Comparison of ENCODE assay signal across 23 cellular contexts in genomic region chr1:191142748-191143147, GRCh38.
A peak's percentile ranks its signal among the peaks of the same experiment; 100 is the strongest.
DNase-seq lines count a peak whose midpoint lies in the region; ATAC-seq and TF ChIP-seq lines count a peak whose summit lies in the region.
"Had no signal": no experiment of that assay in that cellular context is flagged by ENCODE, and none has a peak within 500 bp of the region (broad histone marks: within the 10 kb centered on the region; RNA-seq: fewer than 3 reads in every experiment).

No MANE protein-coding gene starts in this region.

- H3K27me3 Mint-ChIP-seq in GM23338 (ENCODE audit: insufficient read depth, low read depth, poor library complexity) (no peaks in the 10 kb centered on the region), T-cell (no peaks in the 10 kb centered on the region)
- H3K27me3 Mint-ChIP-seq: CD4-positive, alpha-beta T cell; CD8-positive, alpha-beta memory T cell had no signal

- H3K4me3 Mint-ChIP-seq in GM23338 (no peak overlapping the region), T-cell (no peak overlapping the region)
- H3K4me3 Mint-ChIP-seq: CD14-positive monocyte; CD4-positive, alpha-beta T cell; CD8-positive, alpha-beta memory T cell; HFFc6 had no signal

- DNase-seq in DND-41: no peak
- no peak for DNase-seq in GM23338 (ENCODE audit: low spot score)
- no peak for DNase-seq in PC-9
- no peak for DNase-seq in prostate gland (ENCODE audit: low spot score)
- DNase-seq in T-cell: no peak
- no peak for DNase-seq in NOMO-1 (lab: John Stamatoyannopoulos, UW; ENCODE audit: unreplicated experiment in 2 of 2)
- DNase-seq: 8988T; ACHN; AML-193; BE2C; CD4-positive, alpha-beta T cell; CD8-positive, alpha-beta memory T cell; DMS53; DMS79 treated with DMSO at 0.1 percent for 48 hours; GDM1; GM23248; HFFc6 had no signal

- no peaks in the 10 kb centered on the region for H3K4me1 ChIP-seq in DND-41 (ENCODE audit: insufficient read depth, low read length)
- peaks cover 8% of the 10 kb centered on the region; the same call in 1 of the 2 replicates for H3K4me1 ChIP-seq in GM23338 (ENCODE audit: insufficient read depth)
- H3K4me1 ChIP-seq in PC-9 (replicated peaks; ENCODE audit: insufficient read depth): no peaks in the 10 kb centered on the region
- H3K4me1 ChIP-seq in prostate gland (replicated peaks): no peaks in the 10 kb centered on the region
- H3K4me1 ChIP-seq: A549; BE2C; BLaER1 treated with 17β-estradiol and CSF1 and Interleukin-3, amounts not matched to agents 10 nM and 100 nM; HAP-1 had no signal

- TF ChIP-seq CTCF in DND-41 (IDR thresholded peaks at IDR 0.05; ENCODE audit: borderline replicate concordance, extremely low read depth, low read length, poor library complexity, severe bottlenecking): no peak
- no peak for TF ChIP-seq CTCF in GM23338 (conservative IDR thresholded peaks at IDR 0.05; ENCODE audit: low read depth in 2 of 2)
- no peak for TF ChIP-seq CTCF in PC-9 (conservative IDR thresholded peaks at IDR 0.05)
- no peak for TF ChIP-seq CTCF in prostate gland (IDR thresholded peaks at IDR 0.05)

- no peak for ATAC-seq in DND-41 (ENCODE audit: insufficient read depth, low read depth)
- ATAC-seq in GM23338: no peak
- no peak for ATAC-seq in T-cell (replicated peaks in 1 of 4)
- ATAC-seq in GM18861 (IDR thresholded peaks at IDR 0.05; ENCODE audit: unreplicated experiment): no peak
- ATAC-seq: A549, GM12878 had no signal

- H3K4me3 ChIP-seq in DND-41 (ENCODE audit: low read depth in 1 of 2, low read length in 2 of 2) (no peak overlapping the region), GM23338 (no peak overlapping the region), PC-9 (no peak overlapping the region), prostate gland (no peak overlapping the region)
- H3K4me3 ChIP-seq: A549; BLaER1 treated with 17β-estradiol and CSF1 and Interleukin-3, amounts not matched to agents 10 nM and 100 nM; GM12878; GM23248; HAP-1 had no signal

- H3K9me3 ChIP-seq in DND-41 (ENCODE audit: insufficient read depth, low read length, severe bottlenecking): no peaks in the 10 kb centered on the region
- no peaks in the 10 kb centered on the region for H3K9me3 ChIP-seq in PC-9 (ENCODE audit: insufficient read depth, low read depth)
- H3K9me3 ChIP-seq in prostate gland: no peaks in the 10 kb centered on the region
- H3K9me3 ChIP-seq: A549; BE2C; BLaER1 treated with 17β-estradiol and CSF1 and Interleukin-3, amounts not matched to agents 10 nM and 100 nM; HAP-1 had no signal

- H3K27ac Mint-ChIP-seq in GM23338: no peak overlapping the region
- H3K27ac Mint-ChIP-seq in T-cell: no peak overlapping the region
- H3K27ac Mint-ChIP-seq: CD14-positive monocyte; CD4-positive, alpha-beta T cell; CD8-positive, alpha-beta memory T cell; HFFc6 had no signal

- no peak overlapping the region for H3K9ac ChIP-seq in DND-41 (ENCODE audit: low read depth, low read length)
- H3K9ac ChIP-seq: BLaER1 treated with 17β-estradiol and CSF1 and Interleukin-3, amounts not matched to agents 10 nM and 100 nM; GM23248 had no signal

- no peaks in the 10 kb centered on the region for H3K27me3 ChIP-seq in DND-41 (ENCODE audit: insufficient read depth, low read length, poor library complexity)
- H3K27me3 ChIP-seq in GM23338 (ENCODE audit: insufficient read depth): no peaks in the 10 kb centered on the region
- no peaks in the 10 kb centered on the region for H3K27me3 ChIP-seq in PC-9 (ENCODE audit: insufficient read depth, low read depth)
- H3K27me3 ChIP-seq in prostate gland (replicated peaks; ENCODE audit: insufficient read depth): no peaks in the 10 kb centered on the region
- H3K27me3 ChIP-seq: BE2C; BLaER1 treated with 17β-estradiol and CSF1 and Interleukin-3, amounts not matched to agents 10 nM and 100 nM had no signal

- no peaks in the 10 kb centered on the region for H3K36me3 ChIP-seq in DND-41 (ENCODE audit: insufficient read depth, low read length)
- H3K36me3 ChIP-seq in GM23338 (ENCODE audit: insufficient read depth): no peaks in the 10 kb centered on the region
- no peaks in the 10 kb centered on the region for H3K36me3 ChIP-seq in PC-9 (ENCODE audit: low read depth)
- no peaks in the 10 kb centered on the region for H3K36me3 ChIP-seq in prostate gland
- H3K36me3 ChIP-seq: BE2C; BLaER1 treated with 17β-estradiol and CSF1 and Interleukin-3, amounts not matched to agents 10 nM and 100 nM; HAP-1 had no signal

- intact Hi-C loops in PC-9 (cut with micrococcal nuclease; ENCODE audit: unreplicated experiment) (no loop called here), prostate gland (cut with DNase I) (no loop called here)

- CTCF ChIA-PET in PC-9 (lab: Charles Lee): no interaction called here
- CTCF ChIA-PET in T-cell (lab: Charles Lee): no interaction called here

- no peak for TF ChIP-seq POLR2A in prostate gland (IDR thresholded peaks at IDR 0.05)

- POLR2A ChIA-PET in PC-9 (lab: Charles Lee; ENCODE audit: unreplicated experiment) (no interaction called here), T-cell (lab: Charles Lee) (no interaction called here)

- H3K4me2 ChIP-seq in DND-41 (ENCODE audit: insufficient read depth, low read length) (no peak overlapping the region), GM23338 (no peak overlapping the region), PC-9 (no peak overlapping the region)
- H3K4me2 ChIP-seq: A549; BLaER1 treated with 17β-estradiol and CSF1 and Interleukin-3, amounts not matched to agents 10 nM and 100 nM had no signal

- no peaks in the 10 kb centered on the region for H3K9me3 Mint-ChIP-seq in GM23338
- H3K9me3 Mint-ChIP-seq in T-cell: peaks cover 3 to 14% (median 9%) of the 10 kb centered on the region in 3 donors
- H3K9me3 Mint-ChIP-seq: CD4-positive, alpha-beta T cell had no signal

- H3K9me2 ChIP-seq in GM23338 (ENCODE audit: insufficient read depth): peaks cover 2% of the 10 kb centered on the region; the same call in 1 of the 2 replicates
- H3K9me2 ChIP-seq in PC-9 (ENCODE audit: insufficient read depth): no peaks in the 10 kb centered on the region

- H3K27ac ChIP-seq in DND-41 (ENCODE audit: low read length) (no peak overlapping the region), GM23338 (ENCODE audit: low read depth) (no peak overlapping the region), PC-9 (no peak overlapping the region), prostate gland (no peak overlapping the region)
- H3K27ac ChIP-seq: A549; BLaER1 treated with 17β-estradiol and CSF1 and Interleukin-3, amounts not matched to agents 10 nM and 100 nM; GM23248 had no signal

- BruUV-seq in PC-9 (replicated peaks; lab: Mats Ljungman, UMichigan): no TSS peak

- H4K20me1 ChIP-seq in DND-41 (ENCODE audit: insufficient read depth, low read length) (no peaks in the 10 kb centered on the region), GM23338 (replicated peaks; ENCODE audit: insufficient read depth) (no peaks in the 10 kb centered on the region), PC-9 (ENCODE audit: insufficient read depth) (no peaks in the 10 kb centered on the region)
- H4K20me1 ChIP-seq: BLaER1 treated with 17β-estradiol and CSF1 and Interleukin-3, amounts not matched to agents 10 nM and 100 nM had no signal

- H3K36me3 Mint-ChIP-seq in GM23338 (ENCODE audit: low read depth) (no peaks in the 10 kb centered on the region), T-cell (no peaks in the 10 kb centered on the region)
- H3K36me3 Mint-ChIP-seq: CD14-positive monocyte; CD8-positive, alpha-beta memory T cell had no signal

- H3F3A ChIP-seq in GM23338 (replicated peaks; ENCODE audit: low read depth) (no peaks in the 10 kb centered on the region), PC-9 (ENCODE audit: insufficient read depth, low read depth) (no peaks in the 10 kb centered on the region)

- H3K79me2 ChIP-seq in DND-41 (ENCODE audit: insufficient read depth, low read length): no peaks in the 10 kb centered on the region
- no peaks in the 10 kb centered on the region for H3K79me2 ChIP-seq in GM23338 (replicated peaks; ENCODE audit: insufficient read depth)
- no peaks in the 10 kb centered on the region for H3K79me2 ChIP-seq in PC-9 (ENCODE audit: low read depth)

- H3K4me1 Mint-ChIP-seq in GM23338: peaks cover 3% of the 10 kb centered on the region; the same call in 1 of the 3 replicates
- H3K4me1 Mint-ChIP-seq in T-cell: no peaks in the 10 kb centered on the region
- H3K4me1 Mint-ChIP-seq: CD14-positive monocyte; CD8-positive, alpha-beta memory T cell had no signal

- H2AFZ ChIP-seq in DND-41 (ENCODE audit: low read depth, low read length) (peak overlapping the region; percentile 4; the same call in 1 of the 2 replicates), GM23338 (peak overlapping the region; percentile 72), PC-9 (peak overlapping the region; percentile 48; the same call in 1 of the 2 replicates)
- H2AFZ ChIP-seq: GM23248 had no signal

- WGBS in prostate gland: 50% methylated on average over 3 of the region's 3 CpGs

TF ChIP-seq in GM23338, 12 proteins besides CTCF, POLR2A, EP300 and RAD21:
- TF ChIP-seq, protein P1, sequence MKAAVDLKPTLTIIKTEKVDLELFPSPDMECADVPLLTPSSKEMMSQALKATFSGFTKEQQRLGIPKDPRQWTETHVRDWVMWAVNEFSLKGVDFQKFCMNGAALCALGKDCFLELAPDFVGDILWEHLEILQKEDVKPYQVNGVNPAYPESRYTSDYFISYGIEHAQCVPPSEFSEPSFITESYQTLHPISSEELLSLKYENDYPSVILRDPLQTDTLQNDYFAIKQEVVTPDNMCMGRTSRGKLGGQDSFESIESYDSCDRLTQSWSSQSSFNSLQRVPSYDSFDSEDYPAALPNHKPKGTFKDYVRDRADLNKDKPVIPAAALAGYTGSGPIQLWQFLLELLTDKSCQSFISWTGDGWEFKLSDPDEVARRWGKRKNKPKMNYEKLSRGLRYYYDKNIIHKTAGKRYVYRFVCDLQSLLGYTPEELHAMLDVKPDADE (IDR thresholded peaks at IDR 0.05): no peak
- TF ChIP-seq NANOG (IDR thresholded peaks at IDR 0.05; ENCODE audit: borderline replicate concordance): no peak
- TF ChIP-seq JUNB (IDR thresholded peaks at IDR 0.05; ENCODE audit: unreplicated experiment): no peak
TF ChIP-seq in GM23338: peak in this region for 0.

Comparison
In these comparisons a context has a peak if more than half of its experiments do, and no peak if none do; other contexts are left out.
1. H2AFZ ChIP-seq: peak in every context shown above with its lines; median percentile 72 in GM23338; 48 in PC-9; 4 in DND-41.